8 cellular contexts compared by ENCODE assay signal in genomic region chr2:177265386-177265690, GRCh38. TPM values are rescaled to one million over a fixed set of nuclear protein-coding genes. Genes with fewer than 3 reads are reported as not detected.
DNase-seq lines count a peak whose midpoint lies in the region; ATAC-seq, FAIRE-seq and TF ChIP-seq lines count a peak whose summit lies in the region.

No MANE protein-coding gene starts in this region.

- no peaks in the 10 kb centered on the region for H3K9me3 ChIP-seq in DND-41 (ENCODE audit: insufficient read depth, low read length, severe bottlenecking)
- H3K9me3 ChIP-seq in breast epithelium: no peaks in the 10 kb centered on the region
- H3K9me3 ChIP-seq in kidney (ENCODE audit: control insufficient read depth in 1 of 2, low read length in 2 of 2): no peaks in the 10 kb centered on the region

- peaks cover 8% of the 10 kb centered on the region for H3K36me3 Mint-ChIP-seq in stimulated activated memory B cell treated with anti-CD40 and anti-IgM and Interleukin-4, amounts not matched to agents 10 μg/mL and 1 μg/mL and 100 μg/mL, for 72 hours

- H3K27ac Mint-ChIP-seq in stimulated activated memory B cell treated with anti-CD40 and anti-IgM and Interleukin-4, amounts not matched to agents 10 μg/mL and 1 μg/mL and 100 μg/mL, for 72 hours: peak overlapping the region; percentile 100

- TF ChIP-seq CTCF in DND-41 (IDR thresholded peaks at IDR 0.05; ENCODE audit: borderline replicate concordance, extremely low read depth, low read length, poor library complexity, severe bottlenecking) (peak; percentile 65), breast epithelium (IDR thresholded peaks at IDR 0.05) (no peak), kidney (IDR thresholded peaks at IDR 0.05; ENCODE audit: borderline replicate concordance, extremely low read depth, insufficient read depth) (peak; percentile 21)

- H3K9me3 Mint-ChIP-seq in stimulated activated memory B cell treated with anti-CD40 and anti-IgM and Interleukin-4, amounts not matched to agents 10 μg/mL and 1 μg/mL and 100 μg/mL, for 72 hours: no peaks in the 10 kb centered on the region

- H4K20me1 ChIP-seq in DND-41 (ENCODE audit: insufficient read depth, low read length): peaks cover 25% of the 10 kb centered on the region; the same call in 1 of the 2 replicates

- ATAC-seq in DND-41 (ENCODE audit: insufficient read depth, low read depth): peak; percentile 9
- ATAC-seq in GM21576 (IDR thresholded peaks at IDR 0.05; ENCODE audit: unreplicated experiment): peak; percentile 5
- ATAC-seq in stimulated activated memory B cell treated with anti-CD40 and anti-IgM and Interleukin-4, amounts not matched to agents 10 μg/mL and 1 μg/mL and 100 μg/mL, for 72 hours: peak; percentile 1

- H3K4me3 ChIP-seq in DND-41 (ENCODE audit: low read depth in 1 of 2, low read length in 2 of 2) (peak overlapping the region; percentile 78 to 89), breast epithelium (peak overlapping the region; percentile 75 to 99 (median 98)), kidney (ENCODE audit: low read length in 2 of 2) (peak overlapping the region; percentile 75 to 77)

- no peaks in the 10 kb centered on the region for H3K27me3 Mint-ChIP-seq in stimulated activated memory B cell treated with anti-CD40 and anti-IgM and Interleukin-4, amounts not matched to agents 10 μg/mL and 1 μg/mL and 100 μg/mL, for 72 hours

- DNase-seq in DND-41 (peak; percentile 55), NOMO-1 (lab: John Stamatoyannopoulos, UW; ENCODE audit: unreplicated experiment in 2 of 2) (peak; percentile 53 to 54), breast epithelium (ENCODE audit: low spot score in 2 of 2) (peak in 1 of 2 donors; percentile 56), kidney (no peak), NCI-H1417 treated with DMSO at 0.1 percent for 48 hours (lab: John Stamatoyannopoulos, UW) (no peak), kidney glomerular epithelial cell (lab: John Stamatoyannopoulos, UW) (no peak)

- H3K4me3 Mint-ChIP-seq in stimulated activated memory B cell treated with anti-CD40 and anti-IgM and Interleukin-4, amounts not matched to agents 10 μg/mL and 1 μg/mL and 100 μg/mL, for 72 hours: peak overlapping the region; percentile 97

- FAIRE-seq in kidney (lab: Jason Lieb, UNC): peak; percentile 46

- H3K4me1 Mint-ChIP-seq in stimulated activated memory B cell treated with anti-CD40 and anti-IgM and Interleukin-4, amounts not matched to agents 10 μg/mL and 1 μg/mL and 100 μg/mL, for 72 hours: peaks cover 38% of the 10 kb centered on the region

- H3K79me2 ChIP-seq in DND-41 (ENCODE audit: insufficient read depth, low read length): peaks cover 49% of the 10 kb centered on the region

- H3K36me3 ChIP-seq in DND-41 (ENCODE audit: insufficient read depth, low read length): peaks cover 3% of the 10 kb centered on the region
- H3K36me3 ChIP-seq in breast epithelium: no peaks in the 10 kb centered on the region
- no peaks in the 10 kb centered on the region for H3K36me3 ChIP-seq in kidney (ENCODE audit: control insufficient read depth in 1 of 2, insufficient read depth in 2 of 2, low read length in 2 of 2)

- peak overlapping the region; percentile 77 for H3K4me2 ChIP-seq in DND-41 (ENCODE audit: insufficient read depth, low read length)

- H3K4me1 ChIP-seq in DND-41 (ENCODE audit: insufficient read depth, low read length) (peaks cover 49% of the 10 kb centered on the region), breast epithelium (peaks cover 0 to 9% of the 10 kb centered on the region in 2 donors), kidney (ENCODE audit: control insufficient read depth in 1 of 2, insufficient read depth in 1 of 2, low read depth in 1 of 2, low read length in 2 of 2) (peaks cover 7 to 11% of the 10 kb centered on the region in 2 donors)

- H2AFZ ChIP-seq in DND-41 (ENCODE audit: low read depth, low read length): peak overlapping the region; percentile 84

- TF ChIP-seq POLR2A in breast epithelium (IDR thresholded peaks at IDR 0.05): no peak

- H3K9ac ChIP-seq in DND-41 (ENCODE audit: low read depth, low read length) (peak overlapping the region; percentile 98), kidney (ENCODE audit: low read length in 2 of 2) (peak overlapping the region; percentile 27 to 94)

- H3K27me3 ChIP-seq in DND-41 (ENCODE audit: insufficient read depth, low read length, poor library complexity) (no peaks in the 10 kb centered on the region), breast epithelium (no peaks in the 10 kb centered on the region)

- H3K27ac ChIP-seq in DND-41 (ENCODE audit: low read length) (peak overlapping the region; percentile 99), breast epithelium (peak overlapping the region; percentile 100), kidney (ENCODE audit: low read depth in 2 of 2, low read length in 2 of 2) (peak overlapping the region; percentile 99)

- intact Hi-C loops in breast epithelium (cut with DNase I; ENCODE audit: low total_unique reads) (loop anchor here (2.0 kb wide), 1 partner anchor 53 kb away; the partner anchor contains the start of gene HNRNPA3), kidney (cut with DNase I) (no loop called here)

RNA-seq across cellular contexts. Expression of gene NFE2L2, which starts 0.8 kb away (rescaled TPM):
- 100 to 1,000 TPM in 2 of 3 donors, 10 to 100 TPM in 1; 63.8 to 133 (median 124) TPM for total RNA-seq in breast epithelium
- 149 TPM for total RNA-seq in kidney
- 105 TPM for polyA plus RNA-seq in kidney (ENCODE audit: insufficient read depth, low read depth, low replicate concordance)

RNA-seq across cellular contexts. Expression of gene HNRNPA3, which starts 52.7 kb away (rescaled TPM):
- total RNA-seq in breast epithelium: 10 to 100 TPM; 60.6 to 100.0 (median 95.9) TPM
- total RNA-seq in kidney: 173 TPM
- 156 TPM for polyA plus RNA-seq in kidney (ENCODE audit: insufficient read depth, low read depth, low replicate concordance)

Comparison
In these comparisons a context has a peak if more than half of its experiments do, and no peak if none do; other contexts are left out.
1. DNase-seq: peak in DND-41 (single experiment) and NOMO-1 (2 of 2); none in kidney (single experiment), NCI-H1417 treated with DMSO at 0.1 percent for 48 hours (single experiment) and kidney glomerular epithelial cell (single experiment).
2. CTCF ChIP-seq: peak in DND-41 (single experiment) and kidney (single experiment); none in breast epithelium (0 of 3).
3. Peak in every context shown above with its lines, with median percentiles within 50 percentile points of each other: ATAC-seq, H3K27ac ChIP-seq and H3K4me3 ChIP-seq.